ENCODE assay signal across 20 cellular contexts in genomic region chr9:24218656-24219055, GRCh38.
"Had no signal": no experiment of that assay in that cellular context is flagged by ENCODE, and none has a peak within 500 bp of the region (broad histone marks: within the 10 kb centered on the region; RNA-seq: fewer than 3 reads in every experiment).

No MANE protein-coding gene starts in this region.

- H3K36me3 Mint-ChIP-seq: activated CD4-positive, alpha-beta memory T cell treated with anti-CD3 and anti-CD28 coated beads for 36 hours; activated naive CD8-positive, alpha-beta T cell treated with anti-CD3 and anti-CD28 coated beads, Interleukin-2, amount 10 ng/mL, durations not matched to agents 7 days and 5 days; neural progenitor cell; type B pancreatic cell had no signal

- H3K4me1 ChIP-seq: esophagus muscularis mucosa, neural progenitor cell, psoas muscle, suprapubic skin had no signal

- H3K9me3 ChIP-seq: esophagus muscularis mucosa, ovary, psoas muscle, suprapubic skin had no signal

- H2AFZ ChIP-seq: neural progenitor cell had no signal

- H3K9me3 Mint-ChIP-seq: type B pancreatic cell had no signal

- H3K27ac Mint-ChIP-seq: activated CD4-positive, alpha-beta memory T cell treated with anti-CD3 and anti-CD28 coated beads for 36 hours; activated naive CD8-positive, alpha-beta T cell treated with anti-CD3 and anti-CD28 coated beads, Interleukin-2, amount 10 ng/mL, durations not matched to agents 7 days and 5 days; activated T-helper 17 cell treated with anti-CD3 and anti-CD28 coated beads, Interleukin-2, amount 50 U/mL, for 72 hours; naive thymus-derived CD4-positive, alpha-beta T cell; neural progenitor cell; stimulated activated naive CD8-positive, alpha-beta T cell treated with anti-CD3 and anti-CD28 coated beads, Interleukin-15, amount 100 ng/mL, for 72 hours; T-helper 17 cell; type B pancreatic cell had no signal

- H3K4me3 Mint-ChIP-seq: activated CD4-positive, alpha-beta memory T cell treated with anti-CD3 and anti-CD28 coated beads for 36 hours; activated naive CD8-positive, alpha-beta T cell treated with anti-CD3 and anti-CD28 coated beads, Interleukin-2, amount 10 ng/mL, durations not matched to agents 7 days and 5 days; activated T-helper 17 cell treated with anti-CD3 and anti-CD28 coated beads, Interleukin-2, amount 50 U/mL, for 72 hours; naive thymus-derived CD4-positive, alpha-beta T cell; neural progenitor cell; stimulated activated naive CD8-positive, alpha-beta T cell treated with anti-CD3 and anti-CD28 coated beads, Interleukin-15, amount 100 ng/mL, for 72 hours; T-helper 17 cell; type B pancreatic cell had no signal

- H3K4me1 Mint-ChIP-seq: activated naive CD8-positive, alpha-beta T cell treated with anti-CD3 and anti-CD28 coated beads, Interleukin-2, amount 10 ng/mL, durations not matched to agents 7 days and 5 days; activated T-helper 17 cell treated with anti-CD3 and anti-CD28 coated beads, Interleukin-2, amount 50 U/mL, for 72 hours; naive thymus-derived CD4-positive, alpha-beta T cell; neural progenitor cell; stimulated activated naive CD8-positive, alpha-beta T cell treated with anti-CD3 and anti-CD28 coated beads, Interleukin-15, amount 100 ng/mL, for 72 hours; T-helper 17 cell had no signal

- H3K27me3 ChIP-seq: esophagus muscularis mucosa, neural progenitor cell, ovary, suprapubic skin had no signal

- H3K27me3 Mint-ChIP-seq: activated CD4-positive, alpha-beta memory T cell treated with anti-CD3 and anti-CD28 coated beads for 36 hours; activated naive CD8-positive, alpha-beta T cell treated with anti-CD3 and anti-CD28 coated beads, Interleukin-2, amount 10 ng/mL, durations not matched to agents 7 days and 5 days; activated T-helper 17 cell treated with anti-CD3 and anti-CD28 coated beads, Interleukin-2, amount 50 U/mL, for 72 hours; naive thymus-derived CD4-positive, alpha-beta T cell; stimulated activated naive CD8-positive, alpha-beta T cell treated with anti-CD3 and anti-CD28 coated beads, Interleukin-15, amount 100 ng/mL, for 72 hours; T-helper 17 cell; type B pancreatic cell had no signal

- DNase-seq: activated CD4-positive, alpha-beta memory T cell treated with anti-CD3 and anti-CD28 coated beads for 36 hours; activated CD4-positive, alpha-beta T cell treated with anti-CD3 and anti-CD28 coated beads for 1 hour; activated naive CD4-positive, alpha-beta T cell; activated naive CD8-positive, alpha-beta T cell treated with anti-CD3 and anti-CD28 coated beads, Interleukin-2, amount 10 ng/mL, durations not matched to agents 7 days and 5 days; activated T-cell treated with anti-CD3 and anti-CD28 coated beads, Interleukin-2, amount 50 U/mL, for 1 hour; cerebellar nuclear complex; effector CD4-positive, alpha-beta T cell; mesenchymal stem cell; naive thymus-derived CD4-positive, alpha-beta T cell; ovary; psoas muscle; right cardiac atrium; stimulated activated naive CD8-positive, alpha-beta T cell treated with anti-CD3 and anti-CD28 coated beads, Interleukin-15, amount 100 ng/mL, for 72 hours; T-helper 17 cell; WERI-Rb-1 had no signal

- H3K36me3 ChIP-seq: esophagus muscularis mucosa, neural progenitor cell, ovary, suprapubic skin, WERI-Rb-1 had no signal

- H3K4me3 ChIP-seq: esophagus muscularis mucosa, neural progenitor cell, ovary, psoas muscle, suprapubic skin had no signal

- H3K4me2 ChIP-seq: neural progenitor cell had no signal

- H3K27ac ChIP-seq: esophagus muscularis mucosa, neural progenitor cell, ovary, psoas muscle, suprapubic skin, WERI-Rb-1 had no signal

- ATAC-seq: activated T-helper 17 cell treated with anti-CD3 and anti-CD28 coated beads, Interleukin-2, amount 50 U/mL, for 72 hours; naive thymus-derived CD4-positive, alpha-beta T cell; psoas muscle; right cardiac atrium; stimulated activated naive CD8-positive, alpha-beta T cell treated with anti-CD3 and anti-CD28 coated beads, Interleukin-15, amount 100 ng/mL, for 72 hours; T-helper 17 cell had no signal

- H3K9ac ChIP-seq: neural progenitor cell had no signal
